In the genomic region with DNA sequence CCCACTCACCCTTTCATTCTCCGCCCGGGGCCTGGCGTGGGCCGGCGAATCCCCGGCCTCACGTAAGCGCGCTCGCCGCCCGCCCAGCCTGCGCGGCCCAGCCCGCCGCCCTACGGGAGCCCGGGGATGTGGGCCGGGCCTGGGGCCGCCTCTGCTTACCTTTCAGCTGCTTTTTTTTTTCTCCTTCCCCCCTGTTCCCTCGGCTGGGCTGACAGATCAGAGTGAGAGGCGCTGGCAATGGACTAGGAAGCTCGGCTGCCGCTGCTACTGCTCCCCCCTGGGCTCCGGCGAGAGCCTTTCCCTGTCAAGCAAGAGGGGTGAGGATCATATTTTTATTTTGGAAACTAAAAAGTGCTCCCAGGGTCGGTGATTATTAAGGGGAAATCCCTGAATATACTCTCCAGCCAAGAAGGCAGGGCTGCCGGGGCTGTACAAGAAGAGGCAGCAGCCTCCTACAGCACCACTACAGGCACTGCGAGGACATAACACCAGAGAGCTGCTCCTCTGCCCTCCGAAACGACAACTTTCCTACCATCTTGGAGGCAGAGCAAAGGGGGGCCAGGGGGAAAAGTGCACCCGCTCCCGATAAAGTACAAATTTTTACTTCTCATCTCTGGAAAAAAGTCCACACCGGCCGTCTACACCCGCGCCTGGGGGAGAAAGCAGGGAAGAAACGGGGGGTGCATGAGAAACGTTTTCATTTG, we compare ENCODE assay signal across 8 cellular contexts. TPM values are rescaled to one million over a fixed set of nuclear protein-coding genes. Genes with fewer than 3 reads are reported as not detected.
A peak's percentile ranks its signal among the peaks of the same experiment; 100 is the strongest.
DNase-seq lines count a peak whose midpoint lies in the region; ATAC-seq, FAIRE-seq and TF ChIP-seq lines count a peak whose summit lies in the region.

A gene with protein sequence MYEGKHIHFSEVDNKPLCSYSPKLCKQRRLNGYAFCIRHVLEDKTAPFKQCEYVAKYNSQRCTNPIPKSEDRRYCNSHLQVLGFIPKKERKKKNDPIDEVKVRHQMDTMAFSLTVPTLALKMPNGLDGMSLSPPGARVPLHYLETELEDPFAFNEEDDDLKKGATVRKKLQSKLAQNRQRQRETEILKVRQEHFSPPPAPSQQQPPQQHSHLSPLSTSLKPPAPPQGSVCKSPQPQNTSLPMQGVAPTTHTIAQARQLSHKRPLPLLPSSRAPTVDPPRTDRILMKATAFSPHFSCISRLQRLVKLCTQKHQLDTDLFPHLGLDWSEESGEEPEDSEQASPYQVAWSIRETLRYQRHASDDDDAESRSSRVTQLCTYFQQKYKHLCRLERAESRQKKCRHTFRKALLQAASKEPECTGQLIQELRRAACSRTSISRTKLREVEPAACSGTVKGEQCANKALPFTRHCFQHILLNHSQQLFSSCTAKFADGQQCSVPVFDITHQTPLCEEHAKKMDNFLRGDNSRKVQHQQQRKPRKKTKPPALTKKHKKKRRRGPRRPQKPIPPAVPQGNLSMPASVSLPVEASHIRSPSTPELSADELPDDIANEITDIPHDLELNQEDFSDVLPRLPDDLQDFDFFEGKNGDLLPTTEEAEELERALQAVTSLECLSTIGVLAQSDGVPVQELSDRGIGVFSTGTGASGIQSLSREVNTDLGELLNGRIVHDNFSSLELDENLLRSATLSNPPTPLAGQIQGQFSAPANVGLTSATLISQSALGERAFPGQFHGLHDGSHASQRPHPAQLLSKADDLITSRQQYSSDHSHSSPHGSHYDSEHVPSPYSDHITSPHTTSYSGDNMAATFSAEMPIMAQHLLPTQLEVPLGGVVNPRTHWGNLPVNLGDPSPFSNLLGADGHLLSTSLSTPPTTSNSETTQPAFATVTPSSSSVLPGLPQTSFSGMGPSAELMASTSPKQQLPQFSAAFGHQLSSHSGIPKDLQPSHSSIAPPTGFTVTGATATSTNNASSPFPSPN (minus strand): TSS at position 433 of the 704 bp plus-strand sequence. CDS start 23,158 bp downstream, outside the sequence.

- no peaks in the 10 kb centered on the region for H3K9me3 ChIP-seq in T-helper 17 cell (ENCODE audit: control insufficient read depth, low read length, poor library complexity, severe bottlenecking)

- H3K27ac ChIP-seq in angular gyrus (ENCODE audit: low read depth, low read length), result peak within 1 kb of the TSS; percentile 93

- H3K27me3 Mint-ChIP-seq in T-helper 17 cell, result no peaks in the 10 kb centered on the region

- peak within 1 kb of the TSS; percentile 98 for H3K4me3 Mint-ChIP-seq in T-helper 17 cell

- DNase-seq in GM12892 (ENCODE audit: insufficient read length) (peak; percentile 50), NCI-H1436 (lab: John Stamatoyannopoulos, UW) (peak; percentile 71), T-helper 17 cell (peak; percentile 62 to 71 (median 65)), hepatic stellate cell (ENCODE audit: low spot score) (peak; percentile 79), retina (peak; percentile 93), OCI-M2 (lab: John Stamatoyannopoulos, UW; ENCODE audit: unreplicated experiment) (no peak)

- peak within 1 kb of the TSS; percentile 99 for H3K27ac Mint-ChIP-seq in T-helper 17 cell

- H3K36me3 Mint-ChIP-seq in T-helper 17 cell (ENCODE audit: low read depth), result peaks cover 2% of the 10 kb centered on the region

- TF ChIP-seq POLR2A in GM12892 (IDR thresholded peaks at IDR 0.05; ENCODE audit: low read depth, low read length), result peak; percentile 84

- ATAC-seq in HG02798 (IDR thresholded peaks at IDR 0.05; ENCODE audit: poor library complexity, unreplicated experiment) (peak; percentile 87), T-helper 17 cell (peak; percentile 96)

- H3K4me1 Mint-ChIP-seq in T-helper 17 cell, result peaks cover 25% of the 10 kb centered on the region

- FAIRE-seq in GM12892 (lab: Jason Lieb, UNC), result peak; percentile 94

RNA-seq across cellular contexts. Expression of the gene that starts here (rescaled TPM):
- 4.6 TPM for polyA plus RNA-seq in GM12892 (2012; ENCODE audit: missing spikeins)
- total RNA-seq in T-helper 17 cell, result 10 to 100 TPM; 52.7 to 53.0 TPM
